ENCODE assay signal across 15 cellular contexts in genomic region chr10:46006219-46006618, GRCh38. TPM values are rescaled to one million over a fixed set of nuclear protein-coding genes. Genes with fewer than 3 reads are reported as not detected.
A peak's percentile ranks its signal among the peaks of the same experiment; 100 is the strongest.
DNase-seq lines count a peak whose midpoint lies in the region; ATAC-seq, FAIRE-seq and TF ChIP-seq lines count a peak whose summit lies in the region.
"Had no signal": no experiment of that assay in that cellular context is flagged by ENCODE, and none has a peak within 500 bp of the region (broad histone marks: within the 10 kb centered on the region; RNA-seq: fewer than 3 reads in every experiment).

No MANE protein-coding gene starts in this region.

- TF ChIP-seq CTCF in A549 (IDR thresholded peaks at IDR 0.05) (no peak), fibroblast of the aortic adventitia (IDR thresholded peaks at IDR 0.05; ENCODE audit: insufficient read depth, low read length) (no peak)

- no peaks in the 10 kb centered on the region for H3K27me3 ChIP-seq in CD8-positive, alpha-beta memory T cell (ENCODE audit: insufficient read depth, low read length, poor library complexity, severe bottlenecking)
- H3K27me3 ChIP-seq in H7 (ENCODE audit: control insufficient read depth, insufficient read depth, low read length) = no peaks in the 10 kb centered on the region
- H3K27me3 ChIP-seq: sigmoid colon, upper lobe of right lung had no signal

- no peak for FAIRE-seq in A549 (lab: Jason Lieb, UNC)
- FAIRE-seq: GM18507 had no signal

- TF ChIP-seq POLR2A in A549 (IDR thresholded peaks at IDR 0.05; ENCODE audit: low read length) = no peak

- H3K9me3 ChIP-seq in A549 (no peaks in the 10 kb centered on the region), T-helper 17 cell (ENCODE audit: control insufficient read depth, low read length, poor library complexity, severe bottlenecking) (no peaks in the 10 kb centered on the region)
- H3K9me3 ChIP-seq in CD8-positive, alpha-beta memory T cell (ENCODE audit: low read length) = no peaks in the 10 kb centered on the region
- H3K9me3 ChIP-seq: sigmoid colon, upper lobe of right lung had no signal

- CTCF ChIA-PET in A549 (lab: Yijun Ruan, JAX) = no interaction called here
- CTCF ChIA-PET in CD8-positive, alpha-beta memory T cell (lab: Charles Lee) = no interaction called here

- no peaks in the 10 kb centered on the region for H3K27me3 Mint-ChIP-seq in T-helper 17 cell
- no peaks in the 10 kb centered on the region for H3K27me3 Mint-ChIP-seq in CD8-positive, alpha-beta memory T cell

- no peak overlapping the region for H3K4me3 ChIP-seq in A549
- no peak overlapping the region for H3K4me3 ChIP-seq in fibroblast of the aortic adventitia (ENCODE audit: low read depth, low read length)
- H3K4me3 ChIP-seq in CD8-positive, alpha-beta memory T cell (ENCODE audit: low read length) = no peak overlapping the region
- no peak overlapping the region for H3K4me3 ChIP-seq in H7 (ENCODE audit: insufficient read depth, low read depth, low read length)
- H3K4me3 ChIP-seq: coronary artery, sigmoid colon, upper lobe of right lung had no signal

- no peaks in the 10 kb centered on the region for H3K9me3 Mint-ChIP-seq in CD8-positive, alpha-beta memory T cell

- DNase-seq in A549 (ENCODE audit: low read depth in 1 of 2, low spot score in 1 of 2) (no peak), Caki2 (ENCODE audit: low read depth) (peak; percentile 67), T-helper 17 cell (no peak), fibroblast of the aortic adventitia (ENCODE audit: low read depth) (peak; percentile 64), H7 (no peak), SK-N-DZ (ENCODE audit: low spot score) (no peak)
- no peak for DNase-seq in CD8-positive, alpha-beta memory T cell
- DNase-seq: midbrain, NCI-H1436 treated with DMSO at 0.1 percent for 48 hours, sigmoid colon, T1000, upper lobe of right lung had no signal

- no peak; a peak in 1 of 6 replicates for ATAC-seq in A549
- no peak for ATAC-seq in T-helper 17 cell
- ATAC-seq in GM19455 (IDR thresholded peaks at IDR 0.05; ENCODE audit: unreplicated experiment) = no peak
- ATAC-seq: upper lobe of right lung had no signal

- peak overlapping the region; percentile 77 for H3K27ac Mint-ChIP-seq in T-helper 17 cell
- H3K27ac Mint-ChIP-seq in CD8-positive, alpha-beta memory T cell = peak overlapping the region in 1 of 8 donors; percentile 61

- POLR2A ChIA-PET in A549 (lab: Yijun Ruan, JAX) = no interaction called here
- POLR2A ChIA-PET in CD8-positive, alpha-beta memory T cell (lab: Charles Lee) = no interaction called here

- peaks cover 4% of the 10 kb centered on the region for H3K4me1 Mint-ChIP-seq in T-helper 17 cell
- no peaks in the 10 kb centered on the region for H3K4me1 Mint-ChIP-seq in CD8-positive, alpha-beta memory T cell

- peaks cover 20% of the 10 kb centered on the region for H3K4me1 ChIP-seq in A549
- H3K4me1 ChIP-seq in CD8-positive, alpha-beta memory T cell (ENCODE audit: insufficient read depth, low read length) = no peaks in the 10 kb centered on the region
- H3K4me1 ChIP-seq: upper lobe of right lung had no signal

- H3K4me2 ChIP-seq in A549 = 0 out of 3 replicates have a peak overlapping the region, but pooled peaks have one; percentile 25

- H3K4me3 Mint-ChIP-seq in T-helper 17 cell = no peak overlapping the region
- no peak overlapping the region for H3K4me3 Mint-ChIP-seq in CD8-positive, alpha-beta memory T cell

- no peak for TF ChIP-seq RAD21 in A549 (conservative IDR thresholded peaks at IDR 0.05 in 1 of 2, IDR thresholded peaks at IDR 0.05 in 1 of 2)

- in situ Hi-C loops in Caki2 (cut with HindIII; ENCODE audit: low pct_unique_long_range_greater_than_20kb, low sequenced_read_pairs) = no loop called here

- WGBS in A549 (ENCODE audit: missing lambda C conversion rate) = 40% methylated on average over 3 of the region's 3 CpGs

- H3K36me3 ChIP-seq in CD8-positive, alpha-beta memory T cell (ENCODE audit: insufficient read depth, low read length) = peaks cover 72% of the 10 kb centered on the region
- H3K36me3 ChIP-seq in H7 (replicated peaks; ENCODE audit: control insufficient read depth, insufficient read depth, low read length) = peaks cover 14% of the 10 kb centered on the region

- no peak for TF ChIP-seq EP300 in A549 (IDR thresholded peaks at IDR 0.05)

- H3K27ac ChIP-seq in A549 = peak overlapping the region in 1 of 2 experiments; percentile 4; a peak in 1 of 6 replicates
- no peak overlapping the region for H3K27ac ChIP-seq in CD8-positive, alpha-beta memory T cell (ENCODE audit: low read depth, low read length)
- H3K27ac ChIP-seq: coronary artery, sigmoid colon, upper lobe of right lung had no signal

- peaks cover 3% of the 10 kb centered on the region for H3K36me3 Mint-ChIP-seq in T-helper 17 cell (ENCODE audit: low read depth)
- H3K36me3 Mint-ChIP-seq in CD8-positive, alpha-beta memory T cell = peaks cover 14 to 94% (median 21%) of the 10 kb centered on the region in 3 donors

TF ChIP-seq in A549, 52 proteins besides CTCF, POLR2A, EP300 and RAD21:
- no peak for TF ChIP-seq FOXS1 (CRISPR knock-in tag; IDR thresholded peaks at IDR 0.05)
- TF ChIP-seq RCOR1 (IDR thresholded peaks at IDR 0.05; ENCODE audit: low read depth, low read length) = no peak
- no peak for TF ChIP-seq FOSL2 (IDR thresholded peaks at IDR 0.05)
- TF ChIP-seq FOSL2 (CRISPR knock-in tag; IDR thresholded peaks at IDR 0.05) = peak; percentile 54
- TF ChIP-seq EHF (CRISPR knock-in tag; IDR thresholded peaks at IDR 0.05) = no peak
- TF ChIP-seq NR3C1 (IDR thresholded peaks at IDR 0.05) = no peak
TF ChIP-seq in A549: peak in this region for 1.

RNA-seq across cellular contexts. Expression of gene NCOA4, which starts 24.2 kb away (rescaled TPM):
- polyA plus RNA-seq in A549 (2011; rRNA removed) (112 and 119 TPM in 2 replicates), A549 (2017; fragmentation: RNase III; extraction: RNeasy Plus Mini Kit Qiagen cat#74134 plus additional on column Dnase treatment) (67.6 to 72.1 TPM (median 71.2 TPM) in 3 replicates)
- 25.2 and 29.0 TPM in 2 replicates for polyA plus RNA-seq in A549 (2012; cell fraction: cytosol; rRNA removed)
- polyA plus RNA-seq in A549 (2012; cell fraction: nucleus; rRNA removed) = 15.0 and 20.0 TPM in 2 replicates
- polyA minus RNA-seq in A549 (2011; rRNA and poly(A)+ RNA removed) = 98.6 and 105 TPM in 2 replicates
- 164 and 211 TPM in 2 replicates for total RNA-seq in Caki2 (2014; rRNA removed; shearing (Covaris generic); ENCODE audit: low replicate concordance)
- total RNA-seq in T-helper 17 cell (100 to 1,000 TPM in 1 of 2 donors, 10 to 100 TPM in 1; 51.5 to 107 TPM), fibroblast of the aortic adventitia (ENCODE audit: low replicate concordance) (187 and 585 TPM in 2 replicates)
- 100 to 1,000 TPM; 110 to 113 TPM for total RNA-seq in CD8-positive, alpha-beta memory T cell
- polyA plus RNA-seq in CD8-positive, alpha-beta memory T cell = 147 TPM
- total RNA-seq in H7 (2014; rRNA removed; shearing (Covaris generic)) = 108 and 111 TPM in 2 replicates
- polyA plus RNA-seq in SK-N-DZ (2014; cell fraction: cytosol; rRNA removed) = 58.7 and 70.0 TPM in 2 replicates
- polyA plus RNA-seq in SK-N-DZ (2014; cell fraction: nucleus; rRNA removed) = 28.8 and 29.9 TPM in 2 replicates

RNA-seq across cellular contexts. Expression of gene TIMM23, which starts 33.9 kb away (rescaled TPM):
- polyA plus RNA-seq in A549 (2011; rRNA removed) = 176 and 202 TPM in 2 replicates
- 99.2 and 106 TPM in 2 replicates for polyA plus RNA-seq in A549 (2012; cell fraction: cytosol; rRNA removed)
- 38.5 and 67.0 TPM in 2 replicates for polyA plus RNA-seq in A549 (2012; cell fraction: nucleus; rRNA removed)
- polyA plus RNA-seq in A549 (2017; fragmentation: RNase III; extraction: RNeasy Plus Mini Kit Qiagen cat#74134 plus additional on column Dnase treatment) = 133 to 148 TPM (median 134 TPM) in 3 replicates
- 65.8 and 77.5 TPM in 2 replicates for polyA minus RNA-seq in A549 (2011; rRNA and poly(A)+ RNA removed)
- total RNA-seq in Caki2 (2014; rRNA removed; shearing (Covaris generic); ENCODE audit: low replicate concordance) = 141 and 149 TPM in 2 replicates
- total RNA-seq in T-helper 17 cell = 10 to 100 TPM; 23.8 to 33.0 TPM
- 54.1 and 77.6 TPM in 2 replicates for total RNA-seq in fibroblast of the aortic adventitia (ENCODE audit: low replicate concordance)
- 100 to 1,000 TPM in 1 of 2 experiments, 10 to 100 TPM in 1; 96.4 to 101 TPM for total RNA-seq in CD8-positive, alpha-beta memory T cell
- 65.3 TPM for polyA plus RNA-seq in CD8-positive, alpha-beta memory T cell
- 83.5 and 111 TPM in 2 replicates for total RNA-seq in H7 (2014; rRNA removed; shearing (Covaris generic))
- 118 and 145 TPM in 2 replicates for polyA plus RNA-seq in SK-N-DZ (2014; cell fraction: cytosol; rRNA removed)
- 58.1 and 79.4 TPM in 2 replicates for polyA plus RNA-seq in SK-N-DZ (2014; cell fraction: nucleus; rRNA removed)

RNA-seq across cellular contexts. Expression of gene MSMB, which starts 39.9 kb away (rescaled TPM):
- 0.26 and 0.61 TPM in 2 replicates for polyA plus RNA-seq in A549 (2011; rRNA removed)
- polyA plus RNA-seq in A549 (2012; cell fraction: cytosol; rRNA removed) = not detected in 2 replicates
- polyA plus RNA-seq in A549 (2012; cell fraction: nucleus; rRNA removed) = not detected in 2 replicates
- polyA plus RNA-seq in A549 (2017; fragmentation: RNase III; extraction: RNeasy Plus Mini Kit Qiagen cat#74134 plus additional on column Dnase treatment) = not detected in 3 replicates
- polyA minus RNA-seq in A549 (2011; rRNA and poly(A)+ RNA removed) = not detected in 2 replicates
- not detected in 2 replicates for total RNA-seq in Caki2 (2014; rRNA removed; shearing (Covaris generic); ENCODE audit: low replicate concordance)
- total RNA-seq in T-helper 17 cell = not detected
- not detected in 2 replicates for total RNA-seq in fibroblast of the aortic adventitia (ENCODE audit: low replicate concordance)
- not detected for total RNA-seq in CD8-positive, alpha-beta memory T cell
- polyA plus RNA-seq in CD8-positive, alpha-beta memory T cell = not detected
- total RNA-seq in H7 (2014; rRNA removed; shearing (Covaris generic)) = 0.89 TPM in 1 of 2 replicates, not detected in the other
- polyA plus RNA-seq in SK-N-DZ (2014; cell fraction: cytosol; rRNA removed) = not detected in 2 replicates
- not detected in 2 replicates for polyA plus RNA-seq in SK-N-DZ (2014; cell fraction: nucleus; rRNA removed)
- total RNA-seq: sigmoid colon, upper lobe of right lung had no signal
- polyA plus RNA-seq: sigmoid colon had no signal

Comparison
In these comparisons a context has a peak if more than half of its experiments do, and no peak if none do; other contexts are left out.
1. DNase-seq: peak in Caki2 (single experiment) and fibroblast of the aortic adventitia (single experiment); none in A549 (0 of 2), T-helper 17 cell (0 of 3), CD8-positive, alpha-beta memory T cell (0 of 5), H7 (single experiment) and SK-N-DZ (single experiment).